10 cellular contexts compared by ENCODE assay signal in genomic region chr3:117602054-117602644, GRCh38.
"Had no signal": no experiment of that assay in that cellular context is flagged by ENCODE, and none has a peak within 500 bp of the region (broad histone marks: within the 10 kb centered on the region; RNA-seq: fewer than 3 reads in every experiment).

No MANE protein-coding gene starts in this region.

- ATAC-seq: activated T-cell treated with anti-CD3 and anti-CD28 coated beads, Interleukin-2, amount 50 U/mL, for 72 hours; left lobe of liver had no signal

- H3K4me3 ChIP-seq: stomach had no signal

- H3K4me1 ChIP-seq: stomach had no signal

- H3K36me3 Mint-ChIP-seq: activated naive CD8-positive, alpha-beta T cell treated with anti-CD3 and anti-CD28 coated beads, Interleukin-2, amount 10 ng/mL, durations not matched to agents 7 days and 5 days had no signal

- H3K36me3 ChIP-seq: stomach had no signal

- H3K27ac Mint-ChIP-seq: activated naive CD8-positive, alpha-beta T cell treated with anti-CD3 and anti-CD28 coated beads, Interleukin-2, amount 10 ng/mL, durations not matched to agents 7 days and 5 days; activated T-cell treated with anti-CD3 and anti-CD28 coated beads, Interleukin-2, amount 50 U/mL, for 72 hours had no signal

- H3K27me3 ChIP-seq: stomach had no signal

- H3K4me3 Mint-ChIP-seq: activated naive CD8-positive, alpha-beta T cell treated with anti-CD3 and anti-CD28 coated beads, Interleukin-2, amount 10 ng/mL, durations not matched to agents 7 days and 5 days; activated T-cell treated with anti-CD3 and anti-CD28 coated beads, Interleukin-2, amount 50 U/mL, for 72 hours; nephron had no signal

- H3K9me3 ChIP-seq: stomach had no signal

- H3K27ac ChIP-seq: stomach had no signal

- DNase-seq: activated CD4-positive, alpha-beta T cell treated with anti-CD3 and anti-CD28 coated beads, Interleukin-2, amount 50 U/mL, for 48 hours; activated gamma-delta T cell treated with Interleukin-2 at 50 U/mL for 16 hours; activated naive CD8-positive, alpha-beta T cell treated with anti-CD3 and anti-CD28 coated beads, Interleukin-2, amount 10 ng/mL, durations not matched to agents 7 days and 5 days; activated T-cell treated with anti-CD3 and anti-CD28 coated beads, Interleukin-2, amount 50 U/mL, for 72 hours; effector CD4-positive, alpha-beta T cell; stimulated activated CD4-positive, alpha-beta T cell treated with anti-CD3 and anti-CD28 coated beads, Interleukin-15, amount 100 ng/mL, for 24 hours; stomach; T-helper 2 cell had no signal

- H3K27me3 Mint-ChIP-seq: activated naive CD8-positive, alpha-beta T cell treated with anti-CD3 and anti-CD28 coated beads, Interleukin-2, amount 10 ng/mL, durations not matched to agents 7 days and 5 days had no signal

- H3K9me3 Mint-ChIP-seq: activated naive CD8-positive, alpha-beta T cell treated with anti-CD3 and anti-CD28 coated beads, Interleukin-2, amount 10 ng/mL, durations not matched to agents 7 days and 5 days; nephron had no signal

- H3K4me1 Mint-ChIP-seq: activated naive CD8-positive, alpha-beta T cell treated with anti-CD3 and anti-CD28 coated beads, Interleukin-2, amount 10 ng/mL, durations not matched to agents 7 days and 5 days had no signal
